1 cellular context compared by ENCODE assay signal in genomic region chr5:148829734-148830133, GRCh38.
TF ChIP-seq lines count a peak whose summit lies in the region.

No MANE protein-coding gene starts in this region.

TF ChIP-seq in IMR-90, 13 proteins besides CTCF, POLR2A, EP300 and RAD21:
- no peak for TF ChIP-seq BHLHE40 (IDR thresholded peaks at IDR 0.05; ENCODE audit: low read depth, low read length)
- no peak for TF ChIP-seq RFX5 (IDR thresholded peaks at IDR 0.05; ENCODE audit: low read depth, low read length)
- TF ChIP-seq NFE2L2 (IDR thresholded peaks at IDR 0.05; ENCODE audit: low read depth, low read length): no peak
- TF ChIP-seq FOS (IDR thresholded peaks at IDR 0.05; ENCODE audit: low read depth, low read length): no peak
- TF ChIP-seq CHD1 (IDR thresholded peaks at IDR 0.05; ENCODE audit: low read depth, low read length): no peak
- no peak for TF ChIP-seq ELK1 (IDR thresholded peaks at IDR 0.05; ENCODE audit: borderline replicate concordance, low read depth, low read length)
